In the genomic region with DNA sequence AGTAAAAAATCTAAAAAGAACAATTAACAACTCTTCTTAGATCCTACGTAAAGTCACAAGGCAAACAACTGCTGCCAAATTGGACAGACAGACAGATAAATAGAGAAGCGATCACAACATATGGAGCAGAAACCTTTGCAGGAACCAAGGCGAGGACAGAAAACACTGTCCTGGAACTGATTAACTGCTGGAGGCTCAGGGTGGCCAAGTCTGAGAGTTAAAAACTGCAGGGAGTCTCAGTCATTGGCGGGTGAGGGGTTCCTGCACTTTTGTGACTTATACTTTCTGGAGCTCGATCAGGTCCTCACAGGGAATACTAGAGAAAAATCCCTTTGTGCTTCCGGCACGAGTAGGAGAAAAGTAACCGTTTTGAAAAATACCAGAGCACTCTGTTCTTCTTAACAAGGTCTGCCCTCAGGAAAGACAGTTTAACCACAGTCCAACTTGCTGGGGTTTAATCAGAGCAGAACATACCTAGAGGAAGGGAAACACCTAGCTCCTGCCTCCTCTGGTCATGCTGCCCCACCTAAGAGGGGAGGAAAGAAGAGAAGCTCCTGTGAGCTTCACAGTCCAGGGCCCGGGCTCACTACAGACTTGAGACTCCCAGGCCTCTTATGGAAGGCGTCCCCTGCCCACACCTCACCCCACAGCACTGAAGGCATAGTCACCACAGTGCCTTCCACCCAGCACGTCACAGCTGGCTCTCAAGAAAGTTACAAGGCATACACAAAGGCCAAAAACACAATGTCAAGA, we compare ENCODE assay signal across 1 cellular context.
TF ChIP-seq lines count a peak whose summit lies in the region.

No MANE protein-coding gene starts in this region.

TF ChIP-seq in H1, 55 proteins besides CTCF, POLR2A, EP300 and RAD21:
- TF ChIP-seq ATF3 (IDR thresholded peaks at IDR 0.05; ENCODE audit: insufficient read depth, low read depth, low read length) (no peak), ASH2L (IDR thresholded peaks at IDR 0.05; ENCODE audit: low read length) (no peak), SP2 (IDR thresholded peaks at IDR 0.05; ENCODE audit: low read length) (no peak), HDAC2 (IDR thresholded peaks at IDR 0.05; ENCODE audit: borderline replicate concordance in 1 of 2, low read depth in 2 of 2, low read length in 2 of 2) (no peak), CHD1 (IDR thresholded peaks at IDR 0.05; ENCODE audit: low read depth, low read length) (no peak), CEBPB (IDR thresholded peaks at IDR 0.05; ENCODE audit: low read depth, low read length) (no peak), POLR2AphosphoS5 (IDR thresholded peaks at IDR 0.05; ENCODE audit: low read depth, low read length) (no peak), HDAC6 (IDR thresholded peaks at IDR 0.05; ENCODE audit: low read depth, low read length) (no peak), CHD2 (IDR thresholded peaks at IDR 0.05; ENCODE audit: low read length) (no peak), MAFK (IDR thresholded peaks at IDR 0.05; ENCODE audit: low read depth, low read length) (no peak), GTF2F1 (IDR thresholded peaks at IDR 0.05; ENCODE audit: borderline replicate concordance, low read depth, low read length) (no peak), KDM4A (IDR thresholded peaks at IDR 0.05; ENCODE audit: low read depth, low read length, severe bottlenecking) (no peak), YY1 (IDR thresholded peaks at IDR 0.05; ENCODE audit: low read depth, low read length) (no peak), BRCA1 (IDR thresholded peaks at IDR 0.05; ENCODE audit: low read depth, low read length) (no peak), RFX5 (IDR thresholded peaks at IDR 0.05; ENCODE audit: borderline replicate concordance, low read depth, low read length) (no peak), SUZ12 (IDR thresholded peaks at IDR 0.05; ENCODE audit: low read length) (no peak)
- TF ChIP-seq, protein P1, sequence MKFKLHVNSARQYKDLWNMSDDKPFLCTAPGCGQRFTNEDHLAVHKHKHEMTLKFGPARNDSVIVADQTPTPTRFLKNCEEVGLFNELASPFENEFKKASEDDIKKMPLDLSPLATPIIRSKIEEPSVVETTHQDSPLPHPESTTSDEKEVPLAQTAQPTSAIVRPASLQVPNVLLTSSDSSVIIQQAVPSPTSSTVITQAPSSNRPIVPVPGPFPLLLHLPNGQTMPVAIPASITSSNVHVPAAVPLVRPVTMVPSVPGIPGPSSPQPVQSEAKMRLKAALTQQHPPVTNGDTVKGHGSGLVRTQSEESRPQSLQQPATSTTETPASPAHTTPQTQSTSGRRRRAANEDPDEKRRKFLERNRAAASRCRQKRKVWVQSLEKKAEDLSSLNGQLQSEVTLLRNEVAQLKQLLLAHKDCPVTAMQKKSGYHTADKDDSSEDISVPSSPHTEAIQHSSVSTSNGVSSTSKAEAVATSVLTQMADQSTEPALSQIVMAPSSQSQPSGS (IDR thresholded peaks at IDR 0.05; ENCODE audit: low read length): no peak
- TF ChIP-seq, protein P2, sequence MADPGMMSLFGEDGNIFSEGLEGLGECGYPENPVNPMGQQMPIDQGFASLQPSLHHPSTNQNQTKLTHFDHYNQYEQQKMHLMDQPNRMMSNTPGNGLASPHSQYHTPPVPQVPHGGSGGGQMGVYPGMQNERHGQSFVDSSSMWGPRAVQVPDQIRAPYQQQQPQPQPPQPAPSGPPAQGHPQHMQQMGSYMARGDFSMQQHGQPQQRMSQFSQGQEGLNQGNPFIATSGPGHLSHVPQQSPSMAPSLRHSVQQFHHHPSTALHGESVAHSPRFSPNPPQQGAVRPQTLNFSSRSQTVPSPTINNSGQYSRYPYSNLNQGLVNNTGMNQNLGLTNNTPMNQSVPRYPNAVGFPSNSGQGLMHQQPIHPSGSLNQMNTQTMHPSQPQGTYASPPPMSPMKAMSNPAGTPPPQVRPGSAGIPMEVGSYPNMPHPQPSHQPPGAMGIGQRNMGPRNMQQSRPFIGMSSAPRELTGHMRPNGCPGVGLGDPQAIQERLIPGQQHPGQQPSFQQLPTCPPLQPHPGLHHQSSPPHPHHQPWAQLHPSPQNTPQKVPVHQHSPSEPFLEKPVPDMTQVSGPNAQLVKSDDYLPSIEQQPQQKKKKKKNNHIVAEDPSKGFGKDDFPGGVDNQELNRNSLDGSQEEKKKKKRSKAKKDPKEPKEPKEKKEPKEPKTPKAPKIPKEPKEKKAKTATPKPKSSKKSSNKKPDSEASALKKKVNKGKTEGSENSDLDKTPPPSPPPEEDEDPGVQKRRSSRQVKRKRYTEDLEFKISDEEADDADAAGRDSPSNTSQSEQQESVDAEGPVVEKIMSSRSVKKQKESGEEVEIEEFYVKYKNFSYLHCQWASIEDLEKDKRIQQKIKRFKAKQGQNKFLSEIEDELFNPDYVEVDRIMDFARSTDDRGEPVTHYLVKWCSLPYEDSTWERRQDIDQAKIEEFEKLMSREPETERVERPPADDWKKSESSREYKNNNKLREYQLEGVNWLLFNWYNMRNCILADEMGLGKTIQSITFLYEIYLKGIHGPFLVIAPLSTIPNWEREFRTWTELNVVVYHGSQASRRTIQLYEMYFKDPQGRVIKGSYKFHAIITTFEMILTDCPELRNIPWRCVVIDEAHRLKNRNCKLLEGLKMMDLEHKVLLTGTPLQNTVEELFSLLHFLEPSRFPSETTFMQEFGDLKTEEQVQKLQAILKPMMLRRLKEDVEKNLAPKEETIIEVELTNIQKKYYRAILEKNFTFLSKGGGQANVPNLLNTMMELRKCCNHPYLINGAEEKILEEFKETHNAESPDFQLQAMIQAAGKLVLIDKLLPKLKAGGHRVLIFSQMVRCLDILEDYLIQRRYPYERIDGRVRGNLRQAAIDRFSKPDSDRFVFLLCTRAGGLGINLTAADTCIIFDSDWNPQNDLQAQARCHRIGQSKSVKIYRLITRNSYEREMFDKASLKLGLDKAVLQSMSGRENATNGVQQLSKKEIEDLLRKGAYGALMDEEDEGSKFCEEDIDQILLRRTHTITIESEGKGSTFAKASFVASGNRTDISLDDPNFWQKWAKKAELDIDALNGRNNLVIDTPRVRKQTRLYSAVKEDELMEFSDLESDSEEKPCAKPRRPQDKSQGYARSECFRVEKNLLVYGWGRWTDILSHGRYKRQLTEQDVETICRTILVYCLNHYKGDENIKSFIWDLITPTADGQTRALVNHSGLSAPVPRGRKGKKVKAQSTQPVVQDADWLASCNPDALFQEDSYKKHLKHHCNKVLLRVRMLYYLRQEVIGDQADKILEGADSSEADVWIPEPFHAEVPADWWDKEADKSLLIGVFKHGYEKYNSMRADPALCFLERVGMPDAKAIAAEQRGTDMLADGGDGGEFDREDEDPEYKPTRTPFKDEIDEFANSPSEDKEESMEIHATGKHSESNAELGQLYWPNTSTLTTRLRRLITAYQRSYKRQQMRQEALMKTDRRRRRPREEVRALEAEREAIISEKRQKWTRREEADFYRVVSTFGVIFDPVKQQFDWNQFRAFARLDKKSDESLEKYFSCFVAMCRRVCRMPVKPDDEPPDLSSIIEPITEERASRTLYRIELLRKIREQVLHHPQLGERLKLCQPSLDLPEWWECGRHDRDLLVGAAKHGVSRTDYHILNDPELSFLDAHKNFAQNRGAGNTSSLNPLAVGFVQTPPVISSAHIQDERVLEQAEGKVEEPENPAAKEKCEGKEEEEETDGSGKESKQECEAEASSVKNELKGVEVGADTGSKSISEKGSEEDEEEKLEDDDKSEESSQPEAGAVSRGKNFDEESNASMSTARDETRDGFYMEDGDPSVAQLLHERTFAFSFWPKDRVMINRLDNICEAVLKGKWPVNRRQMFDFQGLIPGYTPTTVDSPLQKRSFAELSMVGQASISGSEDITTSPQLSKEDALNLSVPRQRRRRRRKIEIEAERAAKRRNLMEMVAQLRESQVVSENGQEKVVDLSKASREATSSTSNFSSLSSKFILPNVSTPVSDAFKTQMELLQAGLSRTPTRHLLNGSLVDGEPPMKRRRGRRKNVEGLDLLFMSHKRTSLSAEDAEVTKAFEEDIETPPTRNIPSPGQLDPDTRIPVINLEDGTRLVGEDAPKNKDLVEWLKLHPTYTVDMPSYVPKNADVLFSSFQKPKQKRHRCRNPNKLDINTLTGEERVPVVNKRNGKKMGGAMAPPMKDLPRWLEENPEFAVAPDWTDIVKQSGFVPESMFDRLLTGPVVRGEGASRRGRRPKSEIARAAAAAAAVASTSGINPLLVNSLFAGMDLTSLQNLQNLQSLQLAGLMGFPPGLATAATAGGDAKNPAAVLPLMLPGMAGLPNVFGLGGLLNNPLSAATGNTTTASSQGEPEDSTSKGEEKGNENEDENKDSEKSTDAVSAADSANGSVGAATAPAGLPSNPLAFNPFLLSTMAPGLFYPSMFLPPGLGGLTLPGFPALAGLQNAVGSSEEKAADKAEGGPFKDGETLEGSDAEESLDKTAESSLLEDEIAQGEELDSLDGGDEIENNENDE (IDR thresholded peaks at IDR 0.05; ENCODE audit: insufficient replicate concordance, low read length): no peak
